Comparison of ENCODE assay signal across 8 cellular contexts in the genomic region with DNA sequence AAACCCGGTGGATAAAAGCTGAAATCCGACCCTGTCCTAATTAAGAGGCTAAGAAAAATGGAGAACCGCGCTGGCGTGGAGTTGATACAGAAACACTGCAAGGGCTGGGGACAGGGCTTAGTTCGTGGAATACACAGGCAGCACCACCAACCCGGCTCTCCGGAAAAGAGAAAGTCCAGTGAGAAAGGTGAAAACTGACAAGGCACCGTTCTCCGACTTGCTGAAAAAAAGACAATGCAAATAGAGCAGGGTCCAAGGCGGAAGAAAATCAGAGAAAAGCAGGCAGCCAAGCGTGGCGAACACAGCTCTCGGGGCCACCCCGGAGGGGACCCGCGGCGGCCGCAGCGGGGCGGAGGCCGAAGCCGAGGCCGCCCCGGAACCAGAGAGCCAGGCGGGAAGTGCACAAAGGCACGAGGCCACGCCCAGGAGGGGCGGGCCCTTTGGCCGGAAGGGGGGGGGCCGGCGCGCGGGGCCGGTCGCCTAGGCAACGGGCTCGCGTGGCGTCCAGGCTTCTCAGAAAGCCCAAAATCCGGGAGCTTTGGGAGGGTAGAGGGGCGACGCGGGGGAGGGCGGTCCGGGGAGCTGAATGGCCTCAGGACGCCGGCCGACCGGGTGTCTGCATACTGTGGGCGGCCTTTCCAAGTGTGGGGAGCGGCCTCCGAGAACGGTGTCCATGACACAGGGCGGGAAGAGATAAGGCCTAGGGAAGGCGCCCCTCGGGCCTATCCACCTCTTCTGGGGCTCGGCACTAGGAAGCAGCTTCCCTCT. TPM values are rescaled to one million over a fixed set of nuclear protein-coding genes. Genes with fewer than 3 reads are reported as not detected.
DNase-seq lines count a peak whose midpoint lies in the region; ATAC-seq and TF ChIP-seq lines count a peak whose summit lies in the region.

No MANE protein-coding gene starts in this region.

- intact Hi-C loops in right lobe of liver (cut with DNase I), result loop anchor here in 1 of 2 donors (10.0 kb wide), 1 partner anchor 97 kb away; the partner anchor contains the start of gene NAXD

- no peak for TF ChIP-seq CTCF in right lobe of liver (IDR thresholded peaks at IDR 0.05)

- no peaks in the 10 kb centered on the region for H3K27me3 ChIP-seq in right lobe of liver

- peak; percentile 90 for TF ChIP-seq POLR2A in right lobe of liver (IDR thresholded peaks at IDR 0.05)

- peak overlapping the region; percentile 94 to 98 (median 98) for H3K27ac ChIP-seq in right lobe of liver

- H3K4me3 ChIP-seq in right lobe of liver, result peak overlapping the region; percentile 74 to 99 (median 99)

- no peaks in the 10 kb centered on the region for H3K36me3 ChIP-seq in right lobe of liver

- ATAC-seq in GM19328 (IDR thresholded peaks at IDR 0.05; ENCODE audit: unreplicated experiment), result peak; percentile 30
- peak; percentile 27 for ATAC-seq in HG03460 (IDR thresholded peaks at IDR 0.05; ENCODE audit: unreplicated experiment)
- peak; percentile 50 to 58 (median 54) for ATAC-seq in right lobe of liver

- H3K9me3 ChIP-seq in right lobe of liver, result no peaks in the 10 kb centered on the region

- peak; percentile 46 to 94 (median 89) for DNase-seq in C1 segment of cervical spinal cord (lab: John Stamatoyannopoulos, UW)
- DNase-seq in NCI-H526 (lab: John Stamatoyannopoulos, UW), result peak; percentile 79 to 96
- peak; percentile 80 to 83 for DNase-seq in activated CD4-positive, alpha-beta T cell treated with anti-CD3 and anti-CD28 coated beads, Interleukin-2, amount 50 U/mL, for 48 hours
- peak; percentile 47 to 81 for DNase-seq in dermis microvascular lymphatic vessel endothelial cell (ENCODE audit: low read depth in 2 of 2)
- DNase-seq in right lobe of liver, result peak; percentile 88 to 91 (median 89)
- peak; percentile 83 to 86 for DNase-seq in stimulated activated CD4-positive, alpha-beta T cell treated with anti-CD3 and anti-CD28 coated beads, Interleukin-4, amount 100 ng/mL, for 4 hours

- WGBS in right lobe of liver (ENCODE audit: insufficient coverage, low coverage, low lambda C conversion rate, missing lambda C conversion rate), result 0% methylated on average over 15 of the region's 58 CpGs

- H3K4me1 ChIP-seq in right lobe of liver, result peaks cover 0 to 8% (median 6%) of the 10 kb centered on the region in 4 donors

RNA-seq across cellular contexts. Expression of gene ING1, which starts 1.2 kb away (rescaled TPM):
- 12.5 and 16.6 TPM in 2 replicates for total RNA-seq in dermis microvascular lymphatic vessel endothelial cell
- total RNA-seq in right lobe of liver, result 10 to 100 TPM in 3 of 6 experiments, 1 to 10 TPM in 3; 3.8 to 12.0 (median 8.8) TPM

RNA-seq across cellular contexts. Expression of gene CARS2, which starts 6.3 kb away (rescaled TPM):
- total RNA-seq in dermis microvascular lymphatic vessel endothelial cell (41.7 and 43.0 TPM in 2 replicates), right lobe of liver (10 to 100 TPM; 22.0 to 53.2 (median 27.3) TPM)

Comparison
In these comparisons a context has a peak if more than half of its experiments do, and no peak if none do; other contexts are left out.
1. Peak in every context shown above with its lines: DNase-seq, ATAC-seq, H3K4me3 ChIP-seq and H3K27ac ChIP-seq.